Comparison of ENCODE assay signal across 24 cellular contexts in the genomic region with DNA sequence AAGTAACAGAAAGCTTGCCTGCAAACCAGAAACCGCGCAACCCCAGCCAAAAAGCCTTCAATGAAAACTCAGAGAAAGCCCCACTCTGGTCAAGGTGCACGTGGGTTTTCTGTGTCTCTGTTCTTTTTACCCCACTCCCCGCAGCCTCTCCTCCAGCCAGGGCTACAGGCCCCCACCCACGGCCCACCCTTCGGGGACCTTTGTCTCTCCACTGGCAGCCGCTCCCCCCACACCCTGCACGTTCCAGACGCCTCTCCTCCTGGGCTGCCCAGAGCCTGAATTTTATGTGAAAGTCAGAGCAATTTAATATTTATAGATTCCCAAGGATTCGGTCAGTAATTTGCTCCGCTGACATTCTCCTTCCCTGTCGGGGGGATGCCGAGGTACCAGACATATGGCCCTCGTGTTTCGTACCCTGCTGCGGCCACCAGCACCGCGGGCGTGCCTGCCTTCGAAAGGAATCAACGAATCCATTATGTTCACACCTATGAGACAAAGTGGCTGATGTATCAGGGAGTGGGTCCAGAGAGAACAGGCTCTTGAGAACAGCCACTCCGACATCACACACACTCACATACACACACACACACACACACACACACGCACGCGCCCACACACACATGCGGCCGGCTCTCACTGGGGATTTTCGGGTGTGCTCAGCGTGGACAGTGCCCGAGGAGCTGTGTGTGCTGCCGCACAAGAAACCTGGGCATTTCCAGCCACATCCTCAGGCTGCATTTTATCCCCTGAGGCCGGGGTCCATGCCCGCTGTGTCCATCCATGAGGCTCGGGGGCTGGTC. TPM values are rescaled to one million over a fixed set of nuclear protein-coding genes. Genes with fewer than 3 reads are reported as not detected.
DNase-seq lines count a peak whose midpoint lies in the region; ATAC-seq and TF ChIP-seq lines count a peak whose summit lies in the region.
"Had no signal": no experiment of that assay in that cellular context is flagged by ENCODE, and none has a peak within 500 bp of the region (broad histone marks: within the 10 kb centered on the region; RNA-seq: fewer than 3 reads in every experiment).

No MANE protein-coding gene starts in this region.

- no peak overlapping the region for H3K4me2 ChIP-seq in GM23338

- no peaks in the 10 kb centered on the region; the same call in 1 of the 2 replicates for H3K36me3 ChIP-seq in GM23338 (ENCODE audit: insufficient read depth)
- no peaks in the 10 kb centered on the region for H3K36me3 ChIP-seq in thoracic aorta
- H3K36me3 ChIP-seq: SJCRH30 had no signal

- H3K27ac ChIP-seq in GM23338 (ENCODE audit: low read depth) (0 out of 2 replicates have a peak overlapping the region, but pooled peaks have one; percentile 32), thoracic aorta (no peak overlapping the region)
- H3K27ac ChIP-seq: SJCRH30 had no signal

- H3K27me3 ChIP-seq in GM23338 (ENCODE audit: insufficient read depth) (no peaks in the 10 kb centered on the region), thoracic aorta (replicated peaks; ENCODE audit: insufficient read depth) (no peaks in the 10 kb centered on the region)
- H3K27me3 ChIP-seq: SJCRH30 had no signal

- intact Hi-C loops in CD14-positive monocyte (cut with micrococcal nuclease): no loop called here

- no peaks in the 10 kb centered on the region for H3K79me2 ChIP-seq in GM23338 (replicated peaks; ENCODE audit: insufficient read depth)

- H3K9me2 ChIP-seq in GM23338 (ENCODE audit: insufficient read depth): no peaks in the 10 kb centered on the region

- H3K4me3 Mint-ChIP-seq in GM23338 (no peak overlapping the region), brain (no peak overlapping the region), neural crest cell (no peak overlapping the region), CD14-positive monocyte (no peak overlapping the region)
- H3K4me3 Mint-ChIP-seq: CD8-positive, alpha-beta memory T cell; HFFc6 had no signal

- H3K9me3 ChIP-seq in thoracic aorta: no peaks in the 10 kb centered on the region
- H3K9me3 ChIP-seq: SJCRH30 had no signal

- ATAC-seq in GM23338: no peak
- peak; percentile 55 for ATAC-seq in thoracic aorta (ENCODE audit: insufficient number of reproducible peaks, low FRiP score, low read depth)
- ATAC-seq: SK-N-SH treated with all-trans-retinoic acid at 6 μM for 48 hours had no signal

- H4K20me1 ChIP-seq in GM23338 (replicated peaks; ENCODE audit: insufficient read depth): peaks cover 8% of the 10 kb centered on the region; the same call in 1 of the 2 replicates

- H2AFZ ChIP-seq in GM23338: no peak overlapping the region

- peaks cover 28% of the 10 kb centered on the region for H3K36me3 Mint-ChIP-seq in GM23338 (ENCODE audit: low read depth)
- H3K36me3 Mint-ChIP-seq in brain: peaks cover 26% of the 10 kb centered on the region
- peaks cover 12% of the 10 kb centered on the region for H3K36me3 Mint-ChIP-seq in neural crest cell (ENCODE audit: low read depth)
- H3K36me3 Mint-ChIP-seq in CD14-positive monocyte: no peaks in the 10 kb centered on the region
- H3K36me3 Mint-ChIP-seq: CD8-positive, alpha-beta memory T cell had no signal

- H3K4me3 ChIP-seq in GM23338 (no peak overlapping the region), thoracic aorta (no peak overlapping the region)
- H3K4me3 ChIP-seq: SJCRH30 had no signal

- H3K4me1 Mint-ChIP-seq in GM23338 (peaks cover 6% of the 10 kb centered on the region; the same call in 2 of the 3 replicates), brain (peaks cover 16% of the 10 kb centered on the region), neural crest cell (peaks cover 38% of the 10 kb centered on the region), CD14-positive monocyte (no peaks in the 10 kb centered on the region)
- H3K4me1 Mint-ChIP-seq: CD8-positive, alpha-beta memory T cell had no signal

- H3K27me3 Mint-ChIP-seq in GM23338 (ENCODE audit: insufficient read depth, low read depth, poor library complexity): peaks cover 25% of the 10 kb centered on the region
- H3K27me3 Mint-ChIP-seq in brain: no peaks in the 10 kb centered on the region
- no peaks in the 10 kb centered on the region for H3K27me3 Mint-ChIP-seq in neural crest cell (ENCODE audit: low read depth)
- peaks cover 2 to 19% (median 13%) of the 10 kb centered on the region in 3 donors for H3K27me3 Mint-ChIP-seq in CD14-positive monocyte (ENCODE audit: low read depth in 3 of 3)
- H3K27me3 Mint-ChIP-seq: CD8-positive, alpha-beta memory T cell had no signal

- H3K4me1 ChIP-seq in GM23338 (ENCODE audit: insufficient read depth) (no peaks in the 10 kb centered on the region), thoracic aorta (ENCODE audit: control insufficient read depth in 1 of 2, low read depth in 2 of 2) (no peaks in the 10 kb centered on the region)
- H3K4me1 ChIP-seq: SJCRH30 had no signal

- H3F3A ChIP-seq in GM23338 (replicated peaks; ENCODE audit: low read depth): no peaks in the 10 kb centered on the region

- H3K27ac Mint-ChIP-seq in GM23338: no peak overlapping the region
- H3K27ac Mint-ChIP-seq in brain: peak overlapping the region in 4 of 5 experiments; percentile 17 to 85 (median 53)
- H3K27ac Mint-ChIP-seq in neural crest cell (ENCODE audit: unreplicated experiment): peak overlapping the region; percentile 78
- no peak overlapping the region for H3K27ac Mint-ChIP-seq in CD14-positive monocyte
- H3K27ac Mint-ChIP-seq: CD8-positive, alpha-beta memory T cell; HFFc6 had no signal

- TF ChIP-seq CTCF in GM23338 (conservative IDR thresholded peaks at IDR 0.05; ENCODE audit: low read depth in 2 of 2): no peak
- TF ChIP-seq CTCF in brain (conservative IDR thresholded peaks at IDR 0.05): no peak
- TF ChIP-seq CTCF in neural crest cell (conservative IDR thresholded peaks at IDR 0.05): no peak
- no peak for TF ChIP-seq CTCF in thoracic aorta (IDR thresholded peaks at IDR 0.05)
- TF ChIP-seq CTCF in CD14-positive monocyte (IDR thresholded peaks at IDR 0.05): no peak

- H3K9me3 Mint-ChIP-seq in GM23338 (no peaks in the 10 kb centered on the region; the same call in 1 of the 3 replicates), brain (no peaks in the 10 kb centered on the region), neural crest cell (no peaks in the 10 kb centered on the region), CD14-positive monocyte (peaks cover 0 to 1% (median 0%) of the 10 kb centered on the region in 7 donors)
- H3K9me3 Mint-ChIP-seq: CD8-positive, alpha-beta memory T cell; HFFc6 had no signal

- DNase-seq in GM23338 (ENCODE audit: low spot score): no peak
- no peak for DNase-seq in neural crest cell (ENCODE audit: low read depth, low spot score)
- no peak for DNase-seq in thoracic aorta (ENCODE audit: low spot score)
- DNase-seq in foreskin melanocyte: no peak
- DNase-seq in CD14-positive monocyte (ENCODE audit: low spot score): no peak
- DNase-seq in HK-2 (ENCODE audit: unreplicated experiment): no peak
- DNase-seq: C1 segment of cervical spinal cord; CD8-positive, alpha-beta memory T cell; DMS79 treated with DMSO at 0.1 percent for 48 hours; GF-D8; H7; HFFc6; KBM-7; MV-4-11; NCI-H1105; NCI-H1436 treated with DMSO at 0.1 percent for 48 hours; NCI-H187 treated with DMSO at 0.1 percent for 48 hours; NCI-H2171 treated with DMSO at 0.1 percent for 48 hours; NCI-H345; NCI-H510A treated with DMSO at 0.1 percent for 48 hours; NCI-H774; SJCRH30 had no signal

TF ChIP-seq in GM23338, 12 proteins besides CTCF, POLR2A, EP300 and RAD21 (continues in another document):
- TF ChIP-seq EZH2phosphoT487 (IDR thresholded peaks at IDR 0.05; ENCODE audit: unreplicated experiment): no peak
- TF ChIP-seq, protein P1, sequence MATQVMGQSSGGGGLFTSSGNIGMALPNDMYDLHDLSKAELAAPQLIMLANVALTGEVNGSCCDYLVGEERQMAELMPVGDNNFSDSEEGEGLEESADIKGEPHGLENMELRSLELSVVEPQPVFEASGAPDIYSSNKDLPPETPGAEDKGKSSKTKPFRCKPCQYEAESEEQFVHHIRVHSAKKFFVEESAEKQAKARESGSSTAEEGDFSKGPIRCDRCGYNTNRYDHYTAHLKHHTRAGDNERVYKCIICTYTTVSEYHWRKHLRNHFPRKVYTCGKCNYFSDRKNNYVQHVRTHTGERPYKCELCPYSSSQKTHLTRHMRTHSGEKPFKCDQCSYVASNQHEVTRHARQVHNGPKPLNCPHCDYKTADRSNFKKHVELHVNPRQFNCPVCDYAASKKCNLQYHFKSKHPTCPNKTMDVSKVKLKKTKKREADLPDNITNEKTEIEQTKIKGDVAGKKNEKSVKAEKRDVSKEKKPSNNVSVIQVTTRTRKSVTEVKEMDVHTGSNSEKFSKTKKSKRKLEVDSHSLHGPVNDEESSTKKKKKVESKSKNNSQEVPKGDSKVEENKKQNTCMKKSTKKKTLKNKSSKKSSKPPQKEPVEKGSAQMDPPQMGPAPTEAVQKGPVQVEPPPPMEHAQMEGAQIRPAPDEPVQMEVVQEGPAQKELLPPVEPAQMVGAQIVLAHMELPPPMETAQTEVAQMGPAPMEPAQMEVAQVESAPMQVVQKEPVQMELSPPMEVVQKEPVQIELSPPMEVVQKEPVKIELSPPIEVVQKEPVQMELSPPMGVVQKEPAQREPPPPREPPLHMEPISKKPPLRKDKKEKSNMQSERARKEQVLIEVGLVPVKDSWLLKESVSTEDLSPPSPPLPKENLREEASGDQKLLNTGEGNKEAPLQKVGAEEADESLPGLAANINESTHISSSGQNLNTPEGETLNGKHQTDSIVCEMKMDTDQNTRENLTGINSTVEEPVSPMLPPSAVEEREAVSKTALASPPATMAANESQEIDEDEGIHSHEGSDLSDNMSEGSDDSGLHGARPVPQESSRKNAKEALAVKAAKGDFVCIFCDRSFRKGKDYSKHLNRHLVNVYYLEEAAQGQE (IDR thresholded peaks at IDR 0.05; ENCODE audit: unreplicated experiment): no peak

RNA-seq across cellular contexts. Expression of gene MRM3, which starts 24.4 kb away (rescaled TPM):
- 23.4 and 41.3 TPM in 2 replicates for total RNA-seq in GM23338 (2014; rRNA removed; shearing (Covaris generic))
- polyA plus RNA-seq in GM23338 (2016; fragmentation: Nextera tagmentation; extraction: Ambion mirVana): 17.0 and 17.7 TPM in 2 replicates
- 13.9 TPM for polyA plus RNA-seq in brain (ENCODE audit: insufficient read depth, low read depth, low replicate concordance)
- total RNA-seq in neural crest cell: 21.2 and 22.2 TPM in 2 replicates
- total RNA-seq in thoracic aorta: 10 to 100 TPM in 1 of 2 donors, 1 to 10 TPM in 1; 5.7 to 10.5 TPM
- polyA plus RNA-seq in CD14-positive monocyte: 10 to 100 TPM; 12.8 to 15.4 TPM

RNA-seq across cellular contexts. Expression of gene GLOD4, which starts 24.5 kb away (rescaled TPM):
- total RNA-seq in GM23338 (2014; rRNA removed; shearing (Covaris generic)): 69.7 and 122 TPM in 2 replicates
- 118 and 120 TPM in 2 replicates for polyA plus RNA-seq in GM23338 (2016; fragmentation: Nextera tagmentation; extraction: Ambion mirVana)
- 87.4 TPM for polyA plus RNA-seq in brain (ENCODE audit: insufficient read depth, low read depth, low replicate concordance)
- total RNA-seq in neural crest cell: 114 and 124 TPM in 2 replicates
- total RNA-seq in thoracic aorta: 10 to 100 TPM; 28.7 to 47.4 TPM
- 10 to 100 TPM; 41.8 to 50.6 TPM for polyA plus RNA-seq in CD14-positive monocyte

RNA-seq across cellular contexts. Expression of gene GEMIN4, which starts 54.5 kb away (rescaled TPM):
- 42.4 and 45.0 TPM in 2 replicates for total RNA-seq in GM23338 (2014; rRNA removed; shearing (Covaris generic))
- polyA plus RNA-seq in GM23338 (2016; fragmentation: Nextera tagmentation; extraction: Ambion mirVana) (14.1 and 14.5 TPM in 2 replicates), brain (ENCODE audit: insufficient read depth, low read depth, low replicate concordance) (16.1 TPM), CD14-positive monocyte (10 to 100 TPM in 1 of 2 donors, 1 to 10 TPM in 1; 8.8 to 10.6 TPM)
- total RNA-seq in neural crest cell (36.1 and 37.3 TPM in 2 replicates), thoracic aorta (10 to 100 TPM; 15.4 to 19.6 TPM)

Comparison
In these comparisons a context has a peak if more than half of its experiments do, and no peak if none do; other contexts are left out.
1. H3K27ac Mint-ChIP-seq: peak in brain (4 of 5) and neural crest cell (single experiment); none in GM23338 (single experiment) and CD14-positive monocyte (0 of 7).